1 cellular context compared by ENCODE assay signal in genomic region chr6:26086214-26086613, GRCh38.
TF ChIP-seq lines count a peak whose summit lies in the region.

No MANE protein-coding gene starts in this region.

TF ChIP-seq in HCT116, 20 proteins besides CTCF, POLR2A, EP300 and RAD21:
- TF ChIP-seq POLR2AphosphoS5 (IDR thresholded peaks at IDR 0.05; ENCODE audit: low read depth, low read length) (no peak), EZH2 (IDR thresholded peaks at IDR 0.05) (no peak), EGR1 (IDR thresholded peaks at IDR 0.05; ENCODE audit: low read depth) (no peak), SRF (IDR thresholded peaks at IDR 0.05; ENCODE audit: low read depth) (no peak), CEBPB (IDR thresholded peaks at IDR 0.05; ENCODE audit: low read depth) (no peak), ZNF274 (IDR thresholded peaks at IDR 0.05; ENCODE audit: low read depth, low read length) (no peak), CBX3 (IDR thresholded peaks at IDR 0.05; ENCODE audit: low read depth) (no peak), FOSL1 (IDR thresholded peaks at IDR 0.05; ENCODE audit: low read depth) (no peak), SIN3A (IDR thresholded peaks at IDR 0.05; ENCODE audit: low read depth) (no peak), SP1 (IDR thresholded peaks at IDR 0.05; ENCODE audit: low read depth) (no peak), REST (IDR thresholded peaks at IDR 0.05; ENCODE audit: low read depth) (no peak), EZH2phosphoT487 (IDR thresholded peaks at IDR 0.05; ENCODE audit: borderline replicate concordance) (no peak), JUND (IDR thresholded peaks at IDR 0.05) (no peak), TCF7L2 (IDR thresholded peaks at IDR 0.05; ENCODE audit: borderline replicate concordance, extremely low read depth, insufficient read depth, insufficient read length) (no peak), YY1 (IDR thresholded peaks at IDR 0.05; ENCODE audit: extremely low read depth, insufficient replicate concordance, low read depth, low read length) (no peak), MAX (IDR thresholded peaks at IDR 0.05) (no peak), ELF1 (IDR thresholded peaks at IDR 0.05; ENCODE audit: borderline replicate concordance, low read depth) (no peak), ZFX (IDR thresholded peaks at IDR 0.05) (no peak)
- TF ChIP-seq, protein P1, sequence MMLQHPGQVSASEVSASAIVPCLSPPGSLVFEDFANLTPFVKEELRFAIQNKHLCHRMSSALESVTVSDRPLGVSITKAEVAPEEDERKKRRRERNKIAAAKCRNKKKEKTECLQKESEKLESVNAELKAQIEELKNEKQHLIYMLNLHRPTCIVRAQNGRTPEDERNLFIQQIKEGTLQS (IDR thresholded peaks at IDR 0.05) = no peak
- TF ChIP-seq, protein P2, sequence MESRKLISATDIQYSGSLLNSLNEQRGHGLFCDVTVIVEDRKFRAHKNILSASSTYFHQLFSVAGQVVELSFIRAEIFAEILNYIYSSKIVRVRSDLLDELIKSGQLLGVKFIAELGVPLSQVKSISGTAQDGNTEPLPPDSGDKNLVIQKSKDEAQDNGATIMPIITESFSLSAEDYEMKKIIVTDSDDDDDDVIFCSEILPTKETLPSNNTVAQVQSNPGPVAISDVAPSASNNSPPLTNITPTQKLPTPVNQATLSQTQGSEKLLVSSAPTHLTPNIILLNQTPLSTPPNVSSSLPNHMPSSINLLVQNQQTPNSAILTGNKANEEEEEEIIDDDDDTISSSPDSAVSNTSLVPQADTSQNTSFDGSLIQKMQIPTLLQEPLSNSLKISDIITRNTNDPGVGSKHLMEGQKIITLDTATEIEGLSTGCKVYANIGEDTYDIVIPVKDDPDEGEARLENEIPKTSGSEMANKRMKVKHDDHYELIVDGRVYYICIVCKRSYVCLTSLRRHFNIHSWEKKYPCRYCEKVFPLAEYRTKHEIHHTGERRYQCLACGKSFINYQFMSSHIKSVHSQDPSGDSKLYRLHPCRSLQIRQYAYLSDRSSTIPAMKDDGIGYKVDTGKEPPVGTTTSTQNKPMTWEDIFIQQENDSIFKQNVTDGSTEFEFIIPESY (IDR thresholded peaks at IDR 0.05; ENCODE audit: extremely low read depth, insufficient replicate concordance, low read length) = no peak
